Comparison of ENCODE assay signal across 23 cellular contexts in genomic region chr2:233275223-233275622, GRCh38. TPM values are rescaled to one million over a fixed set of nuclear protein-coding genes. Genes with fewer than 3 reads are reported as not detected.
A peak's percentile ranks its signal among the peaks of the same experiment; 100 is the strongest.
DNase-seq lines count a peak whose midpoint lies in the region; ATAC-seq and TF ChIP-seq lines count a peak whose summit lies in the region.
"Had no signal": no experiment of that assay in that cellular context is flagged by ENCODE, and none has a peak within 500 bp of the region (broad histone marks: within the 10 kb centered on the region; RNA-seq: fewer than 3 reads in every experiment).

No MANE protein-coding gene starts in this region.

- H3K27me3 Mint-ChIP-seq in MCF 10A (ENCODE audit: insufficient read depth, unreplicated experiment) = no peaks in the 10 kb centered on the region
- H3K27me3 Mint-ChIP-seq in T-helper 17 cell = no peaks in the 10 kb centered on the region
- H3K27me3 Mint-ChIP-seq: CD4-positive, CD25-positive, alpha-beta regulatory T cell had no signal

- TF ChIP-seq POLR2A in breast epithelium (IDR thresholded peaks at IDR 0.05) (no peak), ovary (IDR thresholded peaks at IDR 0.05) (no peak)

- CTCF ChIA-PET in MCF 10A (lab: Yijun Ruan, JAX) = interaction anchor here (0.6 to 0.7 kb wide), 3 partner anchors 31 to 1031 kb away, joined by 3 read pairs; no protein-coding TSS in a partner anchor

- no peaks in the 10 kb centered on the region for H3K9me3 Mint-ChIP-seq in MCF 10A (ENCODE audit: unreplicated experiment)
- H3K9me3 Mint-ChIP-seq: CD4-positive, CD25-positive, alpha-beta regulatory T cell had no signal

- H3K27me3 ChIP-seq in breast epithelium (no peaks in the 10 kb centered on the region), ovary (no peaks in the 10 kb centered on the region)

- H3K4me3 ChIP-seq in breast epithelium = no peak overlapping the region
- no peak overlapping the region for H3K4me3 ChIP-seq in ovary
- H3K4me3 ChIP-seq: PC-9, SK-N-MC had no signal

- no TSS peak for BruUV-seq in MCF 10A (replicated peaks; lab: Mats Ljungman, UMichigan)

- no peak for DNase-seq in breast epithelium (ENCODE audit: low spot score in 2 of 2)
- no peak for DNase-seq in MCF 10A (ENCODE audit: unreplicated experiment)
- no peak for DNase-seq in T-helper 17 cell
- DNase-seq in left lobe of liver (ENCODE audit: low spot score) = no peak
- no peak for DNase-seq in Kasumi-1 (lab: John Stamatoyannopoulos, UW)
- DNase-seq in omental fat pad (ENCODE audit: low spot score) = no peak
- no peak for DNase-seq in ovary
- DNase-seq: CD4-positive, CD25-positive, alpha-beta regulatory T cell; DND-41; GOT3; HCEC 1CT; MV-4-11; NCI-H1105 treated with DMSO at 0.1 percent for 48 hours; NCI-H2029 treated with DMSO at 0.1 percent for 48 hours; NCI-H226; NCI-H510A treated with DMSO at 0.1 percent for 48 hours; NCI-H748 treated with DMSO at 0.1 percent for 48 hours; PC-9; RPMI8226; SHP77 had no signal

- no peak overlapping the region for H3K27ac Mint-ChIP-seq in MCF 10A (ENCODE audit: low read depth, unreplicated experiment)
- H3K27ac Mint-ChIP-seq in T-helper 17 cell = peak overlapping the region; percentile 99

- H3K36me3 ChIP-seq in breast epithelium (peaks cover 9% of the 10 kb centered on the region), ovary (no peaks in the 10 kb centered on the region)

- POLR2A ChIA-PET in MCF 10A (lab: Yijun Ruan, JAX) = no interaction called here

- H3K4me1 Mint-ChIP-seq in MCF 10A (ENCODE audit: insufficient read depth, unreplicated experiment) (no peaks in the 10 kb centered on the region), T-helper 17 cell (peaks cover 31% of the 10 kb centered on the region)

- 90 to 98% (median 93%) methylated on average over 4 of the region's 4 CpGs for WGBS in ovary, 3 donors

- H3K9me3 ChIP-seq in breast epithelium (no peaks in the 10 kb centered on the region), T-helper 17 cell (ENCODE audit: control insufficient read depth, low read length, poor library complexity, severe bottlenecking) (no peaks in the 10 kb centered on the region), ovary (no peaks in the 10 kb centered on the region)

- H3K4me3 Mint-ChIP-seq in MCF 10A (ENCODE audit: unreplicated experiment) = no peak overlapping the region
- no peak overlapping the region for H3K4me3 Mint-ChIP-seq in T-helper 17 cell
- H3K4me3 Mint-ChIP-seq: CD4-positive, CD25-positive, alpha-beta regulatory T cell had no signal

- no peak for TF ChIP-seq CTCF in breast epithelium (IDR thresholded peaks at IDR 0.05)
- no peak for TF ChIP-seq CTCF in MCF 10A (IDR thresholded peaks at IDR 0.05; ENCODE audit: unreplicated experiment)
- TF ChIP-seq CTCF in omental fat pad (IDR thresholded peaks at IDR 0.05) = no peak
- TF ChIP-seq CTCF in ovary (IDR thresholded peaks at IDR 0.05) = no peak

- H3K27ac ChIP-seq in breast epithelium = peak overlapping the region; percentile 10 to 17
- H3K27ac ChIP-seq in ovary = no peak overlapping the region
- H3K27ac ChIP-seq: KMS-11, PC-9, SK-N-MC had no signal

- intact Hi-C loops in breast epithelium (cut with DNase I; ENCODE audit: low total_unique reads) (no loop called here), MCF 10A (cut with micrococcal nuclease) (no loop called here), ovary (cut with DNase I) (no loop called here)

- ATAC-seq in T-helper 17 cell (no peak), left lobe of liver (peak; percentile 59), omental fat pad (ENCODE audit: low FRiP score) (no peak)

- H3K4me1 ChIP-seq in breast epithelium (no peaks in the 10 kb centered on the region), ovary (ENCODE audit: insufficient read depth) (no peaks in the 10 kb centered on the region)

- H3K36me3 Mint-ChIP-seq in MCF 10A (ENCODE audit: insufficient read depth, unreplicated experiment) (peaks cover 90% of the 10 kb centered on the region), T-helper 17 cell (ENCODE audit: low read depth) (peaks cover 12% of the 10 kb centered on the region)

- no peak for TF ChIP-seq EP300 in ovary (IDR thresholded peaks at IDR 0.05)

RNA-seq across cellular contexts. Expression of gene ATG16L1, which starts 23.8 kb away (rescaled TPM):
- total RNA-seq in breast epithelium = 10 to 100 TPM; 19.5 to 61.9 (median 46.0) TPM
- 26.4 and 28.7 TPM in 2 replicates for total RNA-seq in MCF 10A (2022)
- total RNA-seq in T-helper 17 cell = 100 to 1,000 TPM in 1 of 2 donors, 10 to 100 TPM in 1; 87.3 to 115 TPM
- total RNA-seq in left lobe of liver = 19.2 TPM
- total RNA-seq in omental fat pad = 10 to 100 TPM; 20.6 to 55.2 (median 27.6) TPM
- total RNA-seq in ovary = 10 to 100 TPM; 16.3 to 32.3 (median 21.4) TPM
- 10 to 100 TPM in 1 of 2 donors, 1 to 10 TPM in 1; 9.5 to 17.6 TPM for polyA plus RNA-seq in ovary

RNA-seq across cellular contexts. Expression of gene SAG, which starts 32.4 kb away (rescaled TPM):
- total RNA-seq in breast epithelium = not detected
- total RNA-seq in MCF 10A (2022) = not detected in 2 replicates
- total RNA-seq in T-helper 17 cell = under 1 TPM; 0.10 to 0.25 TPM
- not detected for total RNA-seq in left lobe of liver
- total RNA-seq in omental fat pad = under 1 TPM in 1 of 4 donors, not detected in 3; 0.09 TPM
- total RNA-seq in ovary = not detected
- not detected for polyA plus RNA-seq in ovary
- total RNA-seq: PC-9 had no signal
- polyA plus RNA-seq: BJ; CD4-positive, CD25-positive, alpha-beta regulatory T cell had no signal

Comparison
In these comparisons a context has a peak if more than half of its experiments do, and no peak if none do; other contexts are left out.
1. H3K27ac ChIP-seq: peak in breast epithelium (2 of 2); none in ovary (0 of 2).